In the genomic region with DNA sequence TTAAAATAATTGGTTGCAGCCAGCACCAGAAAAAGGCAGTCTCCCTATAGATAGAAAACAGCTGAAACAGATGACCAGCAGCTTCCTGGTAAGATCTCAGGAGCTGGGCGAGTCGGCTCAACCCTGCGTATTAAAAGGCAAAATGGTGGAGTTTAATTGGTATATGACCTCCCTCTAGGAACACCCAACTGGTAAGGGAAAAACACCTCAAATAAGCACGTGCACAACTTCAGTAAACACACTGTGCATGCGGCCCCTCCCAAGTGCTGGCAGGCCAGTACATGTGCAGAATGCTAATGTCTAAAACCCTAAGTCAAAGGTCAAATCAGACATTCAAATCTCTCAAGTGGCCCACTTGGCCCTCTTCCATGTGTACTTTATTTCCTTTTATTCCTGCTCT, we compare ENCODE assay signal across 21 cellular contexts.
A peak's percentile ranks its signal among the peaks of the same experiment; 100 is the strongest.
DNase-seq lines count a peak whose midpoint lies in the region; ATAC-seq, FAIRE-seq and TF ChIP-seq lines count a peak whose summit lies in the region.
"Had no signal": no experiment of that assay in that cellular context is flagged by ENCODE, and none has a peak within 500 bp of the region (broad histone marks: within the 10 kb centered on the region; RNA-seq: fewer than 3 reads in every experiment).

No MANE protein-coding gene starts in this region.

- H3K27me3 ChIP-seq in IMR-90 (ENCODE audit: control insufficient read depth, insufficient read depth, low read length) = no peaks in the 10 kb centered on the region
- no peaks in the 10 kb centered on the region for H3K27me3 ChIP-seq in HepG2 (ENCODE audit: control insufficient read depth in 1 of 2, insufficient read depth in 2 of 2, low read length in 2 of 2)

- dilution Hi-C loops in IMR-90 (cut with HindIII; ENCODE audit: low sequenced_read_pairs, unreplicated experiment) = no loop called here

- H3K4me1 ChIP-seq in IMR-90 (ENCODE audit: control insufficient read depth, insufficient read depth, low read length) (peaks cover 40% of the 10 kb centered on the region), HepG2 (ENCODE audit: insufficient read depth, low read length) (peaks cover 11% of the 10 kb centered on the region)

- H3K4me2 ChIP-seq in IMR-90 (ENCODE audit: low read depth, low read length) (no peak overlapping the region), HepG2 (ENCODE audit: low read depth, low read length) (no peak overlapping the region)

- peak overlapping the region; percentile 90; the same call in 1 of the 2 replicates for H3K14ac ChIP-seq in IMR-90 (replicated peaks; ENCODE audit: low read depth, low read length)

- H3K27me3 Mint-ChIP-seq in chondrocyte (ENCODE audit: low read depth) (no peaks in the 10 kb centered on the region), progenitor cell of endocrine pancreas (no peaks in the 10 kb centered on the region)

- no peak overlapping the region for H2AK9ac ChIP-seq in IMR-90 (replicated peaks; ENCODE audit: low read depth, low read length, poor library complexity)

- H3K23ac ChIP-seq in IMR-90 (ENCODE audit: low read depth, low read length) = peak overlapping the region; percentile 89

- H3K27ac Mint-ChIP-seq in chondrocyte (ENCODE audit: unreplicated experiment) (peak overlapping the region; percentile 94), progenitor cell of endocrine pancreas (peak overlapping the region; percentile 63)

- H4K5ac ChIP-seq in IMR-90 (ENCODE audit: low read depth, low read length) = peak overlapping the region; percentile 90

- H4K91ac ChIP-seq in IMR-90 (ENCODE audit: insufficient read depth, low read depth, low read length) = peak overlapping the region; percentile 97

- POLR2A ChIA-PET in IMR-90 (lab: Charles Lee; ENCODE audit: unreplicated experiment) = no interaction called here
- POLR2A ChIA-PET in HepG2 (lab: Yijun Ruan, JAX) = no interaction called here

- TF ChIP-seq CTCF in IMR-90 (conservative IDR thresholded peaks at IDR 0.05; ENCODE audit: low read depth, low read length) = no peak
- no peak for TF ChIP-seq CTCF in chondrocyte (IDR thresholded peaks at IDR 0.05)
- no peak for TF ChIP-seq CTCF in HepG2 (CRISPR knock-in tag; IDR thresholded peaks at IDR 0.05)
- no peak for TF ChIP-seq CTCF in progenitor cell of endocrine pancreas (IDR thresholded peaks at IDR 0.05; ENCODE audit: unreplicated experiment)

- H4K20me1 ChIP-seq in IMR-90 (ENCODE audit: insufficient read depth, low read length) = no peaks in the 10 kb centered on the region
- no peaks in the 10 kb centered on the region for H4K20me1 ChIP-seq in HepG2 (ENCODE audit: insufficient read depth, low read length)

- H2AK5ac ChIP-seq in IMR-90 (ENCODE audit: low read depth, low read length) = peak overlapping the region; percentile 98; the same call in 1 of the 2 replicates

- FAIRE-seq in HepG2 (lab: Jason Lieb, UNC) = no peak
- FAIRE-seq: GM12892, GM19239 had no signal

- CTCF ChIA-PET in IMR-90 (lab: Yijun Ruan, JAX) (interaction anchor here (1.3 kb wide), 1 partner anchor 103 kb away, joined by 3 read pairs; the partner anchor contains the start of gene PDE5A), HepG2 (lab: Yijun Ruan, JAX; ENCODE audit: low intra/inter-chr PET ratio, low total read pairs) (no interaction called here)

- peaks cover 92% of the 10 kb centered on the region for H3K4me1 Mint-ChIP-seq in chondrocyte (ENCODE audit: low read depth)
- H3K4me1 Mint-ChIP-seq in progenitor cell of endocrine pancreas (ENCODE audit: low read depth) = peaks cover 46% of the 10 kb centered on the region

- H3K4me3 Mint-ChIP-seq in chondrocyte (ENCODE audit: unreplicated experiment) (no peak overlapping the region), progenitor cell of endocrine pancreas (ENCODE audit: low read depth) (no peak overlapping the region)

- H3K18ac ChIP-seq in IMR-90 (ENCODE audit: low read depth, low read length) = peak overlapping the region; percentile 98

- no peak for ATAC-seq in IMR-90 (ENCODE audit: low read depth)
- ATAC-seq in HepG2 = no peak
- ATAC-seq in GM19467 (IDR thresholded peaks at IDR 0.05; ENCODE audit: unreplicated experiment) = no peak
- no peak for ATAC-seq in GM18505 (IDR thresholded peaks at IDR 0.05; ENCODE audit: unreplicated experiment)
- ATAC-seq: PC-3, Right ventricle myocardium inferior had no signal

- H2BK5ac ChIP-seq in IMR-90 (ENCODE audit: low read depth, low read length, poor library complexity, severe bottlenecking) = peak overlapping the region; percentile 99

- H3K9me3 Mint-ChIP-seq in chondrocyte (ENCODE audit: low read depth) = peaks cover 8% of the 10 kb centered on the region
- peaks cover 16% of the 10 kb centered on the region for H3K9me3 Mint-ChIP-seq in progenitor cell of endocrine pancreas (ENCODE audit: low read depth)

- H3K56ac ChIP-seq in IMR-90 (ENCODE audit: extremely low read depth, insufficient read depth, low read length) = peak overlapping the region; percentile 86; the same call in 1 of the 2 replicates

- peaks cover 15% of the 10 kb centered on the region; the same call in 1 of the 2 replicates for H3K9me1 ChIP-seq in IMR-90 (ENCODE audit: insufficient read depth, low read length)

- in situ Hi-C loops in IMR-90 (cut with MboI; ENCODE audit: low sequenced_read_pairs) (no loop called here), HepG2 (cut with HindIII; ENCODE audit: extremely low pct_ligation_motif_present, low pct_unique_long_range_greater_than_20kb) (no loop called here)

- no TSS peak for BruUV-seq in IMR-90 (replicated peaks; lab: Mats Ljungman, UMichigan)
- BruUV-seq in HepG2 (replicated peaks; lab: Mats Ljungman, UMichigan) = no TSS peak

- no peaks in the 10 kb centered on the region for H3K79me2 ChIP-seq in HepG2 (ENCODE audit: insufficient read depth, low read length)

- H3K36me3 ChIP-seq in IMR-90 (ENCODE audit: control insufficient read depth, insufficient read depth, low read length) (no peaks in the 10 kb centered on the region), HepG2 (replicated peaks in 1 of 2; ENCODE audit: control insufficient read depth in 1 of 2, insufficient read depth in 2 of 2, low read length in 2 of 2) (no peaks in the 10 kb centered on the region)

- peak overlapping the region; percentile 86 to 95 for H4K8ac ChIP-seq in IMR-90 (ENCODE audit: low read depth in 2 of 2, low read length in 2 of 2)

- H3K27ac ChIP-seq in IMR-90 (ENCODE audit: insufficient read depth, low read length) (peak overlapping the region; percentile 98), HepG2 (ENCODE audit: extremely low read length, insufficient read depth, low read length) (no peak overlapping the region)

- peak overlapping the region; percentile 98; the same call in 2 of the 3 replicates for H2BK15ac ChIP-seq in IMR-90 (ENCODE audit: low read depth, low read length)

- TF ChIP-seq EP300 in HepG2 (IDR thresholded peaks at IDR 0.05; ENCODE audit: low read depth in 2 of 2, low read length in 2 of 2) (no peak), HepG2 (CRISPR knock-in tag; IDR thresholded peaks at IDR 0.05; ENCODE audit: borderline replicate concordance) (no peak)

- H2BK20ac ChIP-seq in IMR-90 (ENCODE audit: low read depth, low read length) = peak overlapping the region; percentile 100

- peak overlapping the region; percentile 100 for H2BK120ac ChIP-seq in IMR-90 (ENCODE audit: low read depth, low read length)

- H3K36me3 Mint-ChIP-seq in chondrocyte (ENCODE audit: low read depth) = peaks cover 3% of the 10 kb centered on the region
- peaks cover 7% of the 10 kb centered on the region for H3K36me3 Mint-ChIP-seq in progenitor cell of endocrine pancreas (ENCODE audit: insufficient read depth)

- H3K4me3 ChIP-seq in IMR-90 (ENCODE audit: insufficient read depth, low read depth, low read length) (no peak overlapping the region), HepG2 (replicated peaks in 1 of 3; ENCODE audit: insufficient read depth in 1 of 3, low read depth in 2 of 3, low read length in 3 of 3) (no peak overlapping the region)

- H3K4ac ChIP-seq in IMR-90 (ENCODE audit: low read depth, low read length) = peak overlapping the region; percentile 98

- DNase-seq in IMR-90 (no peak), chondrocyte (ENCODE audit: low spot score) (no peak), HepG2 (ENCODE audit: low spot score) (no peak), progenitor cell of endocrine pancreas (ENCODE audit: low spot score, unreplicated experiment) (no peak), A172 (ENCODE audit: low spot score) (no peak), AG08396 (ENCODE audit: low spot score) (no peak)
- DNase-seq: 8988T, C1 segment of cervical spinal cord, COR-L47, H7, NCI-H1092, NCI-H146, NCI-H2081, NCI-H510A, NCI-H82, PC-3 had no signal

- intact Hi-C loops in IMR-90 (cut with micrococcal nuclease) (no loop called here), HepG2 (cut with micrococcal nuclease; ENCODE audit: unreplicated experiment) (no loop called here)

- H2AFZ ChIP-seq in IMR-90 (replicated peaks; ENCODE audit: low read length, poor library complexity) (no peak overlapping the region), HepG2 (ENCODE audit: low read length) (no peak overlapping the region)

- H3K9ac ChIP-seq in IMR-90 (ENCODE audit: low read depth, low read length) = peak overlapping the region; percentile 57; the same call in 1 of the 2 replicates
- H3K9ac ChIP-seq in HepG2 (ENCODE audit: insufficient read depth, low read depth, low read length) = no peak overlapping the region

- TF ChIP-seq POLR2A in IMR-90 (IDR thresholded peaks at IDR 0.05; ENCODE audit: low read depth, low read length) (no peak), HepG2 (IDR thresholded peaks at IDR 0.05; ENCODE audit: insufficient read depth in 1 of 2, low read depth in 2 of 2, low read length in 2 of 2) (no peak), GM18505 (IDR thresholded peaks at IDR 0.05; ENCODE audit: borderline replicate concordance, extremely low read depth, insufficient read depth, insufficient read length) (no peak)

- peaks cover 3 to 32% of the 10 kb centered on the region in 2 experiments; a peak in 3 of 4 replicates for H3K79me1 ChIP-seq in IMR-90 (ENCODE audit: low read depth in 1 of 2, low read length in 2 of 2)

- TF ChIP-seq RAD21 in IMR-90 (IDR thresholded peaks at IDR 0.05; ENCODE audit: low read length) (no peak), HepG2 (CRISPR knock-in tag; IDR thresholded peaks at IDR 0.05) (no peak)

- H3K9me3 ChIP-seq in IMR-90 (ENCODE audit: control insufficient read depth, insufficient read depth, low read length) (peaks cover 3% of the 10 kb centered on the region; the same call in 1 of the 2 replicates), HepG2 (ENCODE audit: low read length) (peaks cover 5% of the 10 kb centered on the region; the same call in 1 of the 2 replicates)

- no CpG with 5 or more reads among the region's 5 CpGs for WGBS in IMR-90 (ENCODE audit: extremely low coverage in 2 of 2, insufficient read length in 1 of 2), 2 experiments
- 76% methylated on average over 5 of the region's 5 CpGs for WGBS in HepG2 (ENCODE audit: low lambda C conversion rate)
